21 cellular contexts compared by ENCODE assay signal in genomic region chr5:90356612-90357011, GRCh38. TPM values are rescaled to one million over a fixed set of nuclear protein-coding genes. Genes with fewer than 3 reads are reported as not detected.
A peak's percentile ranks its signal among the peaks of the same experiment; 100 is the strongest.
DNase-seq lines count a peak whose midpoint lies in the region; ATAC-seq, FAIRE-seq and TF ChIP-seq lines count a peak whose summit lies in the region.
"Had no signal": no experiment of that assay in that cellular context is flagged by ENCODE, and none has a peak within 500 bp of the region (broad histone marks: within the 10 kb centered on the region; RNA-seq: fewer than 3 reads in every experiment).

No MANE protein-coding gene starts in this region.

- no peak overlapping the region for H3K27ac ChIP-seq in kidney (ENCODE audit: low read depth in 2 of 2, low read length in 2 of 2)
- H3K27ac ChIP-seq: left ventricle myocardium inferior, pancreas, thoracic aorta had no signal

- H3K9ac ChIP-seq in kidney (ENCODE audit: low read length in 2 of 2): no peak overlapping the region

- H3K9me3 ChIP-seq in kidney (ENCODE audit: control insufficient read depth in 1 of 2, low read length in 2 of 2): peaks cover 0 to 4% of the 10 kb centered on the region in 2 donors
- H3K9me3 ChIP-seq: pancreas, thoracic aorta had no signal

- no peak for FAIRE-seq in kidney (lab: Jason Lieb, UNC)
- FAIRE-seq: frontal cortex, GM12892, pancreas had no signal

- no peak for ATAC-seq in HG03025 (IDR thresholded peaks at IDR 0.05; ENCODE audit: low FRiP score, unreplicated experiment)
- ATAC-seq: activated CD8-positive, alpha-beta T cell treated with anti-CD3 and anti-CD28 coated beads for 36 hours; activated T-cell treated with anti-CD3 and anti-CD28 coated beads, Interleukin-2, amount 50 U/mL, for 72 hours; pancreas; WTC11 had no signal

- H3K4me3 ChIP-seq in kidney (ENCODE audit: low read length in 2 of 2): no peak overlapping the region
- H3K4me3 ChIP-seq: left ventricle myocardium inferior, pancreas, smooth muscle cell, thoracic aorta had no signal

- H3K4me1 ChIP-seq in kidney (ENCODE audit: control insufficient read depth in 1 of 2, insufficient read depth in 1 of 2, low read depth in 1 of 2, low read length in 2 of 2): no peaks in the 10 kb centered on the region
- H3K4me1 ChIP-seq: left ventricle myocardium inferior, pancreas had no signal

- DNase-seq in NCI-H1105 (lab: John Stamatoyannopoulos, UW) (peak; percentile 10), NCI-H748 treated with DMSO at 0.1 percent for 48 hours (lab: John Stamatoyannopoulos, UW) (peak; percentile 41), cerebellar cortex (ENCODE audit: low spot score) (peak; percentile 1), putamen (ENCODE audit: low spot score) (peak; percentile 24), CD1c-positive myeloid dendritic cell (ENCODE audit: extremely low spot score) (no peak), islet precursor cell (no peak), kidney (no peak)
- DNase-seq: activated CD8-positive, alpha-beta T cell treated with anti-CD3 and anti-CD28 coated beads for 36 hours; activated naive CD8-positive, alpha-beta T cell treated with anti-CD3 and anti-CD28 coated beads, Interleukin-2, amount 10 ng/mL, durations not matched to agents 7 days and 5 days; activated T-cell treated with anti-CD3 and anti-CD28 coated beads, Interleukin-2, amount 50 U/mL, for 72 hours; endodermal cell; left ventricle myocardium inferior; pancreas; SHP77 treated with DMSO at 0.1 percent for 48 hours; T-helper 2 cell had no signal

- intact Hi-C loops in kidney (cut with DNase I): no loop called here

- TF ChIP-seq CTCF in kidney (IDR thresholded peaks at IDR 0.05; ENCODE audit: borderline replicate concordance, extremely low read depth, insufficient read depth): no peak

- H3K36me3 ChIP-seq in kidney (ENCODE audit: control insufficient read depth in 1 of 2, insufficient read depth in 2 of 2, low read length in 2 of 2): no peaks in the 10 kb centered on the region
- H3K36me3 ChIP-seq: left ventricle myocardium inferior, pancreas, thoracic aorta had no signal

RNA-seq across cellular contexts. Expression of gene CETN3, which starts 52.9 kb away (rescaled TPM):
- 19.8 TPM for total RNA-seq in kidney
- 50.0 TPM for polyA plus RNA-seq in kidney (ENCODE audit: insufficient read depth, low read depth, low replicate concordance)

Comparison
In these comparisons a context has a peak if more than half of its experiments do, and no peak if none do; other contexts are left out.
1. DNase-seq: peak in NCI-H1105 (single experiment), NCI-H748 treated with DMSO at 0.1 percent for 48 hours (single experiment), cerebellar cortex (single experiment) and putamen (single experiment); none in CD1c-positive myeloid dendritic cell (single experiment), islet precursor cell (single experiment) and kidney (single experiment).